Comparison of ENCODE assay signal across 15 cellular contexts in the genomic region with DNA sequence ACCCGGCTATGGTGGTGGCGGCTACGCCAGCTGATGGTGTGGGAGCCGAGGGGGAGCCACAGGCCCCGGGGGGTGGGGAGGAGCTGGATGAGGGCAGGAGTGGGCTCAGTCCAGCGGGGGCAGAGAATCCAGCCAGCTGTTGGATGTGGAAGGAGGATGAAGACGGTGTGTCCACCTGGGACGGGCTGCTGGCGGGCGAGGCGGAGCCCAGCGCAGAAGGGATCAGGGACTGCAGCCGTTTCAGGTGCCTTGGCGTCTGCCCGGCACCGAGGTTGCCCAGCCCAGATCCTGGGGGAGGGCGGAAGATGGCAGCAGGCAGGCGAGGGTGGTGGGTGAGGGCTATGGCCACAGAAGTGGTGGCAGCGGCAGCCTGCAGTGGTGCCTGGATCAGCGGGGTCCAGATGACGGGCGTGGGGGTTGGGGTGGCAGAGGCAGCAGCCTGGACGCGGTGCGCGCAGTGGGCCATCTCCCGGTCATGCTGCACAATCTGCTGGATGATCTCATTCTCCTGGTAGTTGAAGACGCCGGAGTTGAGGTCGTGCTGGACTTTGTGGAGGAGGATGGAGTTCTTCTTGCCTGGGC. TPM values are rescaled to one million over a fixed set of nuclear protein-coding genes. Genes with fewer than 3 reads are reported as not detected.
DNase-seq lines count a peak whose midpoint lies in the region; ATAC-seq, FAIRE-seq and TF ChIP-seq lines count a peak whose summit lies in the region.
"Had no signal": no experiment of that assay in that cellular context is flagged by ENCODE, and none has a peak within 500 bp of the region (broad histone marks: within the 10 kb centered on the region; RNA-seq: fewer than 3 reads in every experiment).

No MANE protein-coding gene starts in this region.

- no peaks in the 10 kb centered on the region for H3K9me3 Mint-ChIP-seq in Caco-2 (ENCODE audit: unreplicated experiment)
- H3K9me3 Mint-ChIP-seq: CD8-positive, alpha-beta memory T cell had no signal

- H3K4me1 ChIP-seq in cardiac muscle cell (ENCODE audit: low read depth): no peaks in the 10 kb centered on the region
- H3K4me1 ChIP-seq in K562 (replicated peaks in 1 of 2; ENCODE audit: control insufficient read depth in 2 of 2, insufficient read depth in 2 of 2, low read length in 2 of 2): peaks cover 0 to 20% of the 10 kb centered on the region in 2 experiments; a peak in 2 of 5 replicates
- H3K4me1 ChIP-seq in osteoblast (ENCODE audit: insufficient read depth, low read length): no peaks in the 10 kb centered on the region
- H3K4me1 ChIP-seq in Caco-2: no peaks in the 10 kb centered on the region
- H3K4me1 ChIP-seq: BE2C had no signal

- TF ChIP-seq RAD21 in K562 (CRISPR knock-in tag; conservative IDR thresholded peaks at IDR 0.05 in 1 of 2, IDR thresholded peaks at IDR 0.05 in 1 of 2): no peak

- no peaks in the 10 kb centered on the region for H3K4me1 Mint-ChIP-seq in Caco-2 (ENCODE audit: low read depth, unreplicated experiment)

- no peak for DNase-seq in cardiac muscle cell (ENCODE audit: low read depth in 1 of 2, low spot score in 1 of 2)
- no peak for DNase-seq in Right ventricle myocardium superior
- DNase-seq in Daoy (ENCODE audit: low read depth): peak; percentile 41
- DNase-seq in K562 (ENCODE audit: extremely low read depth in 1 of 4, low spot score in 3 of 4): no peak
- DNase-seq in osteoblast (ENCODE audit: insufficient read length, low spot score, missing footprints): peak; percentile 65
- no peak for DNase-seq in Caco-2
- no peak for DNase-seq in NCI-H2107 treated with DMSO at 0.1 percent for 48 hours (lab: John Stamatoyannopoulos, UW; ENCODE audit: unreplicated experiment)
- DNase-seq: BE2C; CD8-positive, alpha-beta memory T cell; DMS53; GM23248 had no signal

- intact Hi-C loops in Right ventricle myocardium superior (cut with DNase I): no loop called here
- intact Hi-C loops in K562 (cut with micrococcal nuclease): no loop called here
- intact Hi-C loops in Caco-2 (cut with micrococcal nuclease; ENCODE audit: unreplicated experiment): loop anchor here (10.0 kb wide), 1 partner anchor 71 kb away; no protein-coding TSS in a partner anchor

- POLR2A ChIA-PET in K562 (lab: Yijun Ruan, JAX) (interaction anchor here (0.9 kb wide), 1 partner anchor 382 kb away, joined by 3 read pairs; no protein-coding TSS in a partner anchor), Caco-2 (lab: Charles Lee) (no interaction called here)

- H3K4me2 ChIP-seq in K562 (ENCODE audit: insufficient read depth, low read length): no peak overlapping the region
- H3K4me2 ChIP-seq in osteoblast (ENCODE audit: insufficient read depth, low read length): no peak overlapping the region

- no peaks in the 10 kb centered on the region for H3K79me2 ChIP-seq in K562 (ENCODE audit: control insufficient read depth, insufficient read depth, low read length)
- H3K79me2 ChIP-seq in osteoblast (ENCODE audit: insufficient read depth, low read length): no peaks in the 10 kb centered on the region

- CTCF ChIA-PET in K562 (lab: Yijun Ruan, JAX; ENCODE audit: low intra/inter-chr PET ratio): no interaction called here
- CTCF ChIA-PET in Caco-2 (lab: Charles Lee): no interaction called here

- H3K27ac ChIP-seq in cardiac muscle cell (peak overlapping the region; percentile 72), K562 (ENCODE audit: extremely low read depth, low read depth, low read length) (no peak overlapping the region), osteoblast (ENCODE audit: low read depth, low read length) (no peak overlapping the region)
- H3K27ac ChIP-seq: GM23248 had no signal

- H3K27me3 Mint-ChIP-seq in Caco-2 (ENCODE audit: insufficient read depth, unreplicated experiment): peaks cover 6% of the 10 kb centered on the region

- WGBS in K562 (ENCODE audit: insufficient coverage, low coverage, missing lambda C conversion rate): 11% methylated on average over 28 of the region's 30 CpGs

- no peak for FAIRE-seq in K562 (lab: Jason Lieb, UNC)
- FAIRE-seq: A204.1, H54 had no signal

- TF ChIP-seq POLR2A in K562 (conservative IDR thresholded peaks at IDR 0.05): no peak

- ATAC-seq in Right ventricle myocardium superior (ENCODE audit: poor library complexity) (no peak), K562 (no peak), HG03520 (IDR thresholded peaks at IDR 0.05; ENCODE audit: unreplicated experiment) (no peak)

- in situ Hi-C loops in K562 (cut with MboI): no loop called here

- H3K9me3 ChIP-seq in cardiac muscle cell (ENCODE audit: low read depth) (no peaks in the 10 kb centered on the region), K562 (replicated peaks; ENCODE audit: control insufficient read depth, insufficient read depth, low read depth, low read length) (no peaks in the 10 kb centered on the region), osteoblast (ENCODE audit: low read depth, low read length) (no peaks in the 10 kb centered on the region), Caco-2 (no peaks in the 10 kb centered on the region)
- H3K9me3 ChIP-seq: BE2C had no signal

- no peak for TF ChIP-seq EP300 in K562 (IDR thresholded peaks at IDR 0.05; ENCODE audit: low read length)

- H3K4me3 Mint-ChIP-seq in Caco-2 (ENCODE audit: unreplicated experiment): no peak overlapping the region
- H3K4me3 Mint-ChIP-seq: CD8-positive, alpha-beta memory T cell had no signal

- H3K36me3 ChIP-seq in cardiac muscle cell (peaks cover 58% of the 10 kb centered on the region), K562 (ENCODE audit: control insufficient read depth, insufficient read depth, low read length) (no peaks in the 10 kb centered on the region), osteoblast (ENCODE audit: insufficient read depth, low read length) (no peaks in the 10 kb centered on the region), Caco-2 (ENCODE audit: control insufficient read depth, insufficient read depth, low read length) (no peaks in the 10 kb centered on the region)
- H3K36me3 ChIP-seq: BE2C had no signal

- no peak overlapping the region for H2AFZ ChIP-seq in K562 (ENCODE audit: low read depth, low read length)
- H2AFZ ChIP-seq in osteoblast (ENCODE audit: low read length): no peak overlapping the region
- H2AFZ ChIP-seq: GM23248 had no signal

- H4K20me1 ChIP-seq in K562 (replicated peaks; ENCODE audit: control insufficient read depth, insufficient read depth, low read length): 0 out of 2 replicates have a peak, but pooled peaks cover 16% of the 10 kb centered on the region
- no peaks in the 10 kb centered on the region for H4K20me1 ChIP-seq in osteoblast (ENCODE audit: insufficient read depth, low read length)

- H3K9me1 ChIP-seq in K562 (ENCODE audit: control insufficient read depth, insufficient read depth, low read length): no peaks in the 10 kb centered on the region

- no TSS peak for BruUV-seq in K562 (replicated peaks; lab: Mats Ljungman, UMichigan)
- BruUV-seq in Caco-2 (replicated peaks; lab: Mats Ljungman, UMichigan): no TSS peak

- no peak overlapping the region for H3K9ac ChIP-seq in K562 (ENCODE audit: insufficient read depth in 1 of 2, low read depth in 2 of 2, low read length in 2 of 2)
- H3K9ac ChIP-seq: GM23248 had no signal

- no peaks in the 10 kb centered on the region for H3K27me3 ChIP-seq in cardiac muscle cell
- peaks cover 22 to 73% of the 10 kb centered on the region in 2 experiments for H3K27me3 ChIP-seq in K562 (ENCODE audit: control insufficient read depth in 2 of 2, insufficient read depth in 2 of 2, low read length in 2 of 2)
- peaks cover 11% of the 10 kb centered on the region for H3K27me3 ChIP-seq in osteoblast (ENCODE audit: insufficient read depth, low read length)
- no peaks in the 10 kb centered on the region for H3K27me3 ChIP-seq in Caco-2 (replicated peaks; ENCODE audit: control insufficient read depth, insufficient read depth, low read length)

- TF ChIP-seq CTCF in cardiac muscle cell (IDR thresholded peaks at IDR 0.05; ENCODE audit: low read depth, low read length) (no peak), K562 (IDR thresholded peaks at IDR 0.05 in 2 of 3, conservative IDR thresholded peaks at IDR 0.05 in 1 of 3; ENCODE audit: insufficient read depth in 2 of 3, low read depth in 1 of 3, low read length in 3 of 3) (no peak), osteoblast (IDR thresholded peaks at IDR 0.05; ENCODE audit: extremely low read depth, low read depth, low read length) (no peak), Caco-2 (IDR thresholded peaks at IDR 0.05; ENCODE audit: insufficient read depth in 1 of 2, low read depth in 1 of 2, low read length in 1 of 2, severe bottlenecking in 1 of 2, unreplicated experiment in 1 of 2) (no peak)

- H3K27ac Mint-ChIP-seq in Caco-2 (ENCODE audit: unreplicated experiment): no peak overlapping the region
- H3K27ac Mint-ChIP-seq: CD8-positive, alpha-beta memory T cell had no signal

- no peak overlapping the region for H3K4me3 ChIP-seq in cardiac muscle cell
- H3K4me3 ChIP-seq in K562: no peak overlapping the region
- no peak overlapping the region for H3K4me3 ChIP-seq in osteoblast (ENCODE audit: insufficient read depth, low read length)
- no peak overlapping the region for H3K4me3 ChIP-seq in Caco-2 (ENCODE audit: low read depth, low read length)
- H3K4me3 ChIP-seq: GM23248 had no signal

- H3K36me3 Mint-ChIP-seq in Caco-2 (ENCODE audit: insufficient read depth, unreplicated experiment): no peaks in the 10 kb centered on the region
- H3K36me3 Mint-ChIP-seq: CD8-positive, alpha-beta memory T cell had no signal

TF ChIP-seq in K562, 482 proteins besides CTCF, POLR2A, EP300 and RAD21 (continues in another document):
- TF ChIP-seq HSF4 (CRISPR knock-in tag; IDR thresholded peaks at IDR 0.05; ENCODE audit: borderline replicate concordance): no peak

RNA-seq across cellular contexts. Expression of gene HCN4, which starts 45.3 kb away (rescaled TPM):
- total RNA-seq in cardiac muscle cell (93.1 and 159 TPM in 2 replicates), Right ventricle myocardium superior (16.6 TPM), K562 (2014; rRNA removed) (not detected in 2 replicates), K562 (2014; rRNA removed; fragmentation: Illumina TruSeq; extraction: Trizol) (not detected in 2 replicates), K562 (2015; rRNA removed; fragmentation: Illumina TruSeq; extraction: Trizol) (not detected in 2 replicates), K562 (2021) (not detected in 2 replicates), osteoblast (not detected in 2 replicates), Caco-2 (2022) (0.16 and 0.29 TPM in 2 replicates)
- polyA plus RNA-seq in cardiac muscle cell (59.2 and 102 TPM in 2 replicates), K562 (2011; rRNA removed) (not detected in 2 replicates), K562 (2014; fragmentation: Illumina TruSeq; extraction: Trizol) (not detected in 2 replicates), K562 (2014; fragmentation: Nextera tagmentation; extraction: Ambion mirVana) (not detected), K562 (2014; rRNA removed) (not detected in 2 replicates)
- total RNA-seq in Daoy (2014; rRNA removed; shearing (Covaris generic)): 0.09 TPM in 1 of 2 replicates, not detected in the other
- total RNA-seq in K562 (2011; cell fraction: chromatin; rRNA removed; ENCODE audit: low replicate concordance): not detected in 2 replicates
- total RNA-seq in K562 (2011; cell fraction: nucleolus; rRNA removed): not detected in 2 replicates
- total RNA-seq in K562 (2011; cell fraction: nucleoplasm; rRNA removed): not detected in 2 replicates
- not detected in 2 replicates for polyA plus RNA-seq in K562 (2011; cell fraction: cytosol; rRNA removed)
- polyA plus RNA-seq in K562 (2011; cell fraction: nucleus; rRNA removed): not detected in 2 replicates
- not detected in 2 replicates for polyA plus RNA-seq in K562 (2012)
- polyA minus RNA-seq in K562 (2011; rRNA and poly(A)+ RNA removed): not detected in 2 replicates
- not detected in 2 replicates for polyA minus RNA-seq in K562 (2011; cell fraction: cytosol; rRNA and poly(A)+ RNA removed)
- not detected in 2 replicates for polyA minus RNA-seq in K562 (2011; cell fraction: nucleus; rRNA and poly(A)+ RNA removed)
- total RNA-seq: GM23248, HT1080 had no signal
- polyA plus RNA-seq: CD8-positive, alpha-beta memory T cell had no signal

Comparison
In these comparisons a context has a peak if more than half of its experiments do, and no peak if none do; other contexts are left out.
1. DNase-seq: peak in Daoy (single experiment) and osteoblast (single experiment); none in cardiac muscle cell (0 of 2), Right ventricle myocardium superior (single experiment), K562 (0 of 4), Caco-2 (0 of 2) and NCI-H2107 treated with DMSO at 0.1 percent for 48 hours (single experiment).
2. RNA of gene HCN4, which starts 45.3 kb away (total RNA-seq): 93.1 to 159 TPM in cardiac muscle cell and 16.6 TPM in Right ventricle myocardium superior (single experiment); 0.16 to 0.29 TPM in Caco-2, 0.09 TPM in Daoy, not detected in K562 and not detected in osteoblast; every median in the first group is over 10 times any median in the second.